15 cellular contexts compared by ENCODE assay signal in the genomic region with DNA sequence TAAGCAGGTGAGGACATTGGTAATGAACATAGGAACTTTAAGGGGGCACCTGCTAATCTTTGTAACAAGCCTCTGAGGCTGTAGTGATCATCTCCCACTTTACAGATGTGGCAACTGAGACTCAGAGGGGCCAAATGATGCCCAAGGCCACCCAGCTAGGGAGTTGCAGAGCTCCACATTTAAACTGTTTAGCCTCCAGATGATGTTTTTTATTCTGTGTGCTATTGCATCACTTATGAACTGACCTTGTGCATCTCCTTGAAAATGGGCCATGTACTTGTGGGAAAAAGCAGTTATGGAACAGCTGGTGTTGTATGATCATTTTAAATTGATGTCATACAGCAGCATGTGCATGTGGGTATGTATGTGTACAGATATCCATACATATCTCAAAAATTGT. TPM values are rescaled to one million over a fixed set of nuclear protein-coding genes. Genes with fewer than 3 reads are reported as not detected.
DNase-seq lines count a peak whose midpoint lies in the region; ATAC-seq and TF ChIP-seq lines count a peak whose summit lies in the region.
"Had no signal": no experiment of that assay in that cellular context is flagged by ENCODE, and none has a peak within 500 bp of the region (broad histone marks: within the 10 kb centered on the region; RNA-seq: fewer than 3 reads in every experiment).

No MANE protein-coding gene starts in this region.

- no peak for DNase-seq in CD4-positive, alpha-beta T cell
- no peak for DNase-seq in activated naive CD8-positive, alpha-beta T cell treated with anti-CD3 and anti-CD28 coated beads for 36 hours
- no peak for DNase-seq in naive thymus-derived CD4-positive, alpha-beta T cell
- DNase-seq in SW 1271 (lab: John Stamatoyannopoulos, UW) (no peak), SIG-M5 (lab: John Stamatoyannopoulos, UW) (no peak)
- DNase-seq in stimulated activated naive CD4-positive, alpha-beta T cell (lab: John Stamatoyannopoulos, UW) = no peak
- DNase-seq in central memory CD4-positive, alpha-beta T cell = no peak
- DNase-seq: Caco-2; effector memory CD4-positive, alpha-beta T cell; glutamatergic neuron; naive B cell; NCI-H1436 treated with DMSO at 0.1 percent for 48 hours; NCI-H526 treated with DMSO at 0.1 percent for 48 hours; RPMI8226 had no signal

- H4K20me1 ChIP-seq in BLaER1 treated with 17β-estradiol and CSF1 and Interleukin-3, amounts not matched to agents 10 nM and 100 nM = peaks cover 0 to 82% (median 0%) of the 10 kb centered on the region in 11 experiments; a peak in 2 of 22 replicates

- intact Hi-C loops in CD4-positive, alpha-beta T cell (cut with DNase I, micrococcal nuclease) = no loop called here
- intact Hi-C loops in naive thymus-derived CD4-positive, alpha-beta T cell (cut with micrococcal nuclease) = loop anchor here (1.0 to 5.0 kb wide), 4 partner anchors 30 to 55 kb away; a partner anchor contains a TSS

- peaks cover 0 to 21% (median 5%) of the 10 kb centered on the region in 11 experiments; a peak in 11 of 22 replicates for H3K27me3 ChIP-seq in BLaER1 treated with 17β-estradiol and CSF1 and Interleukin-3, amounts not matched to agents 10 nM and 100 nM
- no peaks in the 10 kb centered on the region for H3K27me3 ChIP-seq in CD4-positive, alpha-beta T cell (ENCODE audit: control insufficient read depth, insufficient read depth, low read length)
- H3K27me3 ChIP-seq in naive thymus-derived CD4-positive, alpha-beta T cell (ENCODE audit: control insufficient read depth in 2 of 2, insufficient read depth in 2 of 2, low read length in 2 of 2) = no peaks in the 10 kb centered on the region

- no peak overlapping the region for H3K4me3 ChIP-seq in BLaER1 treated with 17β-estradiol and CSF1 and Interleukin-3, amounts not matched to agents 10 nM and 100 nM
- no peak overlapping the region for H3K4me3 ChIP-seq in naive thymus-derived CD4-positive, alpha-beta T cell (ENCODE audit: low read length)

- H3K9me3 Mint-ChIP-seq in CD4-positive, alpha-beta T cell = no peaks in the 10 kb centered on the region
- H3K9me3 Mint-ChIP-seq in activated naive CD8-positive, alpha-beta T cell treated with anti-CD3 and anti-CD28 coated beads for 36 hours = no peaks in the 10 kb centered on the region
- peaks cover 0 to 1% (median 0%) of the 10 kb centered on the region in 11 donors for H3K9me3 Mint-ChIP-seq in naive thymus-derived CD4-positive, alpha-beta T cell
- H3K9me3 Mint-ChIP-seq: naive B cell had no signal

- CTCF ChIA-PET in CD4-positive, alpha-beta T cell (lab: Charles Lee) = no interaction called here
- CTCF ChIA-PET in naive thymus-derived CD4-positive, alpha-beta T cell (lab: Charles Lee) = interaction anchor here (0.6 to 1.7 kb wide), 3 partner anchors 27 to 33 kb away, joined by 3 to 6 read pairs (median 5); no protein-coding TSS in a partner anchor

- no peak for TF ChIP-seq CTCF in CD4-positive, alpha-beta T cell (IDR thresholded peaks at IDR 0.05)

- H3K9me3 ChIP-seq in BLaER1 treated with 17β-estradiol and CSF1 and Interleukin-3, amounts not matched to agents 10 nM and 100 nM (replicated peaks in 1 of 11) = no peaks in the 10 kb centered on the region
- no peaks in the 10 kb centered on the region for H3K9me3 ChIP-seq in CD4-positive, alpha-beta T cell (ENCODE audit: control insufficient read depth, low read length)
- no peaks in the 10 kb centered on the region for H3K9me3 ChIP-seq in naive thymus-derived CD4-positive, alpha-beta T cell (ENCODE audit: control insufficient read depth in 2 of 3, low read length in 3 of 3)
- H3K9me3 ChIP-seq: Caco-2 had no signal

- POLR2A ChIA-PET in CD4-positive, alpha-beta T cell (lab: Charles Lee) = interaction anchor here (2.3 kb wide), 1 partner anchor 41 kb away, joined by 11 read pairs; a partner anchor contains a TSS
- POLR2A ChIA-PET in naive thymus-derived CD4-positive, alpha-beta T cell (lab: Charles Lee) = interaction anchor here (2.7 kb wide), 1 partner anchor 40 kb away, joined by 21 read pairs; a partner anchor contains a TSS

- ATAC-seq in CD4-positive, alpha-beta T cell (ENCODE audit: poor library complexity) = no peak
- ATAC-seq in naive thymus-derived CD4-positive, alpha-beta T cell = no peak

- no peak overlapping the region for H3K4me3 Mint-ChIP-seq in CD4-positive, alpha-beta T cell
- no peak overlapping the region for H3K4me3 Mint-ChIP-seq in activated naive CD8-positive, alpha-beta T cell treated with anti-CD3 and anti-CD28 coated beads for 36 hours
- peak overlapping the region; percentile 14 to 88 (median 76) for H3K4me3 Mint-ChIP-seq in naive thymus-derived CD4-positive, alpha-beta T cell

- H3K36me3 Mint-ChIP-seq in CD4-positive, alpha-beta T cell (ENCODE audit: low read depth) = peaks cover 45% of the 10 kb centered on the region
- peaks cover 46% of the 10 kb centered on the region for H3K36me3 Mint-ChIP-seq in activated naive CD8-positive, alpha-beta T cell treated with anti-CD3 and anti-CD28 coated beads for 36 hours
- H3K36me3 Mint-ChIP-seq in naive thymus-derived CD4-positive, alpha-beta T cell = peaks cover 3 to 47% (median 38%) of the 10 kb centered on the region in 5 donors

- H3K27ac Mint-ChIP-seq in CD4-positive, alpha-beta T cell = peak overlapping the region; percentile 80
- H3K27ac Mint-ChIP-seq in activated naive CD8-positive, alpha-beta T cell treated with anti-CD3 and anti-CD28 coated beads for 36 hours = peak overlapping the region; percentile 89
- peak overlapping the region; percentile 77 to 95 (median 89) for H3K27ac Mint-ChIP-seq in naive thymus-derived CD4-positive, alpha-beta T cell

- no peaks in the 10 kb centered on the region for H3K27me3 Mint-ChIP-seq in CD4-positive, alpha-beta T cell
- no peaks in the 10 kb centered on the region for H3K27me3 Mint-ChIP-seq in activated naive CD8-positive, alpha-beta T cell treated with anti-CD3 and anti-CD28 coated beads for 36 hours
- H3K27me3 Mint-ChIP-seq in naive thymus-derived CD4-positive, alpha-beta T cell = no peaks in the 10 kb centered on the region
- H3K27me3 Mint-ChIP-seq: naive B cell had no signal

- H3K9ac ChIP-seq in BLaER1 treated with 17β-estradiol and CSF1 and Interleukin-3, amounts not matched to agents 10 nM and 100 nM = peak overlapping the region in 1 of 11 experiments; percentile 43; a peak in 2 of 22 replicates

- H3K4me1 Mint-ChIP-seq in CD4-positive, alpha-beta T cell (ENCODE audit: low read depth) = peaks cover 46% of the 10 kb centered on the region
- peaks cover 37% of the 10 kb centered on the region for H3K4me1 Mint-ChIP-seq in activated naive CD8-positive, alpha-beta T cell treated with anti-CD3 and anti-CD28 coated beads for 36 hours
- peaks cover 29 to 76% (median 56%) of the 10 kb centered on the region in 7 donors for H3K4me1 Mint-ChIP-seq in naive thymus-derived CD4-positive, alpha-beta T cell

- peak overlapping the region in 9 of 11 experiments; percentile 46 to 89 (median 78); a peak in 16 of 22 replicates for H3K4me2 ChIP-seq in BLaER1 treated with 17β-estradiol and CSF1 and Interleukin-3, amounts not matched to agents 10 nM and 100 nM

- H3K4me1 ChIP-seq in BLaER1 treated with 17β-estradiol and CSF1 and Interleukin-3, amounts not matched to agents 10 nM and 100 nM = peaks cover 33 to 64% (median 35%) of the 10 kb centered on the region in 10 experiments
- H3K4me1 ChIP-seq in naive thymus-derived CD4-positive, alpha-beta T cell (ENCODE audit: control insufficient read depth in 2 of 2, insufficient read depth in 2 of 2, low read length in 2 of 2) = peaks cover 14 to 53% of the 10 kb centered on the region in 2 donors
- H3K4me1 ChIP-seq: Caco-2 had no signal

- peak overlapping the region in 4 of 11 experiments; percentile 7 to 75 (median 61); a peak in 6 of 22 replicates for H3K27ac ChIP-seq in BLaER1 treated with 17β-estradiol and CSF1 and Interleukin-3, amounts not matched to agents 10 nM and 100 nM
- H3K27ac ChIP-seq in CD4-positive, alpha-beta T cell (ENCODE audit: low read depth, low read length) = no peak overlapping the region
- H3K27ac ChIP-seq in naive thymus-derived CD4-positive, alpha-beta T cell (ENCODE audit: low read depth, low read length) = peak overlapping the region; percentile 58

- peaks cover 0 to 85% (median 0%) of the 10 kb centered on the region in 11 experiments; a peak in 7 of 22 replicates for H3K36me3 ChIP-seq in BLaER1 treated with 17β-estradiol and CSF1 and Interleukin-3, amounts not matched to agents 10 nM and 100 nM
- peaks cover 0 to 21% (median 1%) of the 10 kb centered on the region in 3 experiments for H3K36me3 ChIP-seq in naive thymus-derived CD4-positive, alpha-beta T cell (ENCODE audit: control insufficient read depth in 2 of 3, insufficient read depth in 3 of 3, low read length in 3 of 3)

RNA-seq across cellular contexts. Expression of a gene that starts 41.4 kb away (rescaled TPM):
- 10 to 100 TPM; 52.4 to 59.7 TPM for total RNA-seq in CD4-positive, alpha-beta T cell
- total RNA-seq in activated naive CD8-positive, alpha-beta T cell treated with anti-CD3 and anti-CD28 coated beads for 36 hours = 10 to 100 TPM; 20.5 to 25.0 TPM
- total RNA-seq in naive thymus-derived CD4-positive, alpha-beta T cell = 100 to 1,000 TPM in 3 of 5 experiments, 10 to 100 TPM in 2; 49.5 to 124 (median 107) TPM
- polyA plus RNA-seq in naive thymus-derived CD4-positive, alpha-beta T cell = 10 to 100 TPM; 15.3 to 31.2 TPM

Comparison
In these comparisons a context has a peak if more than half of its experiments do, and no peak if none do; other contexts are left out.
1. H3K4me3 Mint-ChIP-seq: peak in naive thymus-derived CD4-positive, alpha-beta T cell (10 of 10); none in CD4-positive, alpha-beta T cell (single experiment) and activated naive CD8-positive, alpha-beta T cell treated with anti-CD3 and anti-CD28 coated beads for 36 hours (single experiment).
2. intact Hi-C loops: an anchor here in naive thymus-derived CD4-positive, alpha-beta T cell (1.0 to 5.0 kb wide); none called in CD4-positive, alpha-beta T cell.
3. Peak in every context shown above with its lines, with median percentiles within 50 percentile points of each other: H3K27ac Mint-ChIP-seq.